34 cellular contexts compared by ENCODE assay signal in genomic region chr21:22263890-22264289, GRCh38.
"Had no signal": no experiment of that assay in that cellular context is flagged by ENCODE, and none has a peak within 500 bp of the region (broad histone marks: within the 10 kb centered on the region; RNA-seq: fewer than 3 reads in every experiment).

No MANE protein-coding gene starts in this region.

- H3K4me3 ChIP-seq: MG63 had no signal

- H3K9me3 ChIP-seq: MG63 had no signal

- H3K36me3 ChIP-seq: MG63 had no signal

- H3K27me3 ChIP-seq: MG63 had no signal

- DNase-seq: Karpas-422, Kasumi-1, MG63, MM.1S, MV-4-11, NCI-H1048, NCI-H1092, NCI-H1092 treated with DMSO at 0.1 percent for 48 hours, NCI-H1105, NCI-H1105 treated with DMSO at 0.1 percent for 48 hours, NCI-H1417, NCI-H1417 treated with DMSO at 0.1 percent for 48 hours, NCI-H1436, NCI-H1436 treated with DMSO at 0.1 percent for 48 hours, NCI-H146, NCI-H1694, NCI-H1694 treated with DMSO at 0.1 percent for 48 hours, NCI-H187, NCI-H187 treated with DMSO at 0.1 percent for 48 hours, NCI-H1930, NCI-H2029, NCI-H2029 treated with DMSO at 0.1 percent for 48 hours, NCI-H2081, NCI-H2081 treated with DMSO at 0.1 percent for 48 hours, NCI-H2107, NCI-H2171, NCI-H2171 treated with DMSO at 0.1 percent for 48 hours, NCI-H2227 treated with DMSO at 0.1 percent for 48 hours, NCI-H226, NCI-H345, NCI-H446, NCI-H446 treated with DMSO at 0.1 percent for 48 hours, NCI-H510A, NCI-H510A treated with DMSO at 0.1 percent for 48 hours had no signal
